Comparison of ENCODE assay signal across 9 cellular contexts in genomic region chr6:33154349-33154748, GRCh38.
"Had no signal": no experiment of that assay in that cellular context is flagged by ENCODE, and none has a peak within 500 bp of the region (broad histone marks: within the 10 kb centered on the region; RNA-seq: fewer than 3 reads in every experiment).

No MANE protein-coding gene starts in this region.

- H3K9ac ChIP-seq: GM23248 had no signal

- H3K4me2 ChIP-seq: GM23338 had no signal

- H3K4me3 Mint-ChIP-seq: GM23338, H9, HFFc6 had no signal

- H3K9me3 ChIP-seq: HAP-1 had no signal

- H3K36me3 ChIP-seq: HAP-1 had no signal

- H3K27ac Mint-ChIP-seq: GM23338, H9, HFFc6 had no signal

- H3K27ac ChIP-seq: GM23248 had no signal

- H3K4me1 Mint-ChIP-seq: GM23338, H9 had no signal

- H3K4me3 ChIP-seq: GM23248, GM23338, HAP-1 had no signal

- ATAC-seq: GM23338, HCT116 had no signal

- H2AFZ ChIP-seq: GM23248, GM23338 had no signal

- DNase-seq: GM23248, GOT3, H7, H9, HCEC 1CT, HFFc6 had no signal
